Comparison of ENCODE assay signal across 17 cellular contexts in genomic region chr1:30675761-30676160, GRCh38. TPM values are rescaled to one million over a fixed set of nuclear protein-coding genes. Genes with fewer than 3 reads are reported as not detected.
DNase-seq lines count a peak whose midpoint lies in the region; ATAC-seq and TF ChIP-seq lines count a peak whose summit lies in the region.
"Had no signal": no experiment of that assay in that cellular context is flagged by ENCODE, and none has a peak within 500 bp of the region (broad histone marks: within the 10 kb centered on the region; RNA-seq: fewer than 3 reads in every experiment).

No MANE protein-coding gene starts in this region.

- TF ChIP-seq CTCF in LNCaP clone FGC (IDR thresholded peaks at IDR 0.05; ENCODE audit: control insufficient read depth, extremely low read depth, insufficient read depth) (no peak), choroid plexus epithelial cell (conservative IDR thresholded peaks at IDR 0.05; ENCODE audit: low read depth, low read length) (no peak)

- H3K4me1 ChIP-seq in HAP-1 = no peaks in the 10 kb centered on the region
- H3K4me1 ChIP-seq: BLaER1 had no signal

- H3K36me3 ChIP-seq in HAP-1 (replicated peaks) = no peaks in the 10 kb centered on the region
- H3K36me3 ChIP-seq: BLaER1 had no signal

- ATAC-seq in GM21528 (IDR thresholded peaks at IDR 0.05; ENCODE audit: low FRiP score, unreplicated experiment) = no peak
- ATAC-seq: Right ventricle myocardium inferior; stimulated activated effector memory CD8-positive, alpha-beta T cell treated with anti-CD3 and anti-CD28 coated beads, Interleukin-12 subunit alpha, Interleukin-12 subunit beta, amount 100 ng/mL, for 72 hours had no signal

- no peaks in the 10 kb centered on the region for H3K27me3 ChIP-seq in HAP-1 (ENCODE audit: low read depth)
- H3K27me3 ChIP-seq: BLaER1 had no signal

- H3K4me3 ChIP-seq in LNCaP clone FGC (ENCODE audit: low read depth, low read length) = no peak overlapping the region
- no peak overlapping the region for H3K4me3 ChIP-seq in choroid plexus epithelial cell (ENCODE audit: low read depth, low read length)
- no peak overlapping the region for H3K4me3 ChIP-seq in HAP-1
- H3K4me3 ChIP-seq: BLaER1 had no signal

- peaks cover 4% of the 10 kb centered on the region; the same call in 1 of the 2 replicates for H3K9me3 ChIP-seq in HAP-1

- DNase-seq in AG08396 (ENCODE audit: low spot score) (peak; percentile 39), LNCaP clone FGC (ENCODE audit: low read depth) (peak; percentile 67), choroid plexus epithelial cell (ENCODE audit: low read depth) (peak; percentile 66), myocyte (ENCODE audit: low read depth) (peak; percentile 40), NCI-H2227 treated with DMSO at 0.1 percent for 48 hours (lab: John Stamatoyannopoulos, UW) (no peak), NCI-H82 treated with DMSO at 0.1 percent for 48 hours (lab: John Stamatoyannopoulos, UW; ENCODE audit: unreplicated experiment) (no peak), HAP-1 (ENCODE audit: low spot score in 2 of 2) (no peak)
- DNase-seq: activated CD4-positive, alpha-beta T cell treated with anti-CD3 and anti-CD28 coated beads, Interleukin-2, amount 50 U/mL, for 48 hours; midbrain; NCI-H446; stimulated activated CD4-positive, alpha-beta T cell treated with anti-CD3 and anti-CD28 coated beads, Interleukin-4, amount 100 ng/mL, for 1 hour had no signal

- in situ Hi-C loops in HAP-1 (cut with MboI; ENCODE audit: low sequenced_read_pairs) = no loop called here

RNA-seq across cellular contexts. Expression of gene MATN1, which starts 47.6 kb away (rescaled TPM):
- total RNA-seq in myocyte = 0.05 TPM in 1 of 2 replicates, not detected in the other
- 0.06 TPM for polyA plus RNA-seq in myocyte (2012)
- total RNA-seq: cardiac septum, posterior vena cava, Right ventricle myocardium inferior had no signal

Comparison
In these comparisons a context has a peak if more than half of its experiments do, and no peak if none do; other contexts are left out.
1. DNase-seq: peak in AG08396 (single experiment), LNCaP clone FGC (single experiment), choroid plexus epithelial cell (single experiment) and myocyte (single experiment); none in NCI-H2227 treated with DMSO at 0.1 percent for 48 hours (single experiment), NCI-H82 treated with DMSO at 0.1 percent for 48 hours (single experiment) and HAP-1 (0 of 2).